Comparison of ENCODE assay signal across 12 cellular contexts in genomic region chr2:239942871-239943311, GRCh38.
"Had no signal": no experiment of that assay in that cellular context is flagged by ENCODE, and none has a peak within 500 bp of the region (broad histone marks: within the 10 kb centered on the region; RNA-seq: fewer than 3 reads in every experiment).

No MANE protein-coding gene starts in this region.

- ATAC-seq: activated naive CD4-positive, alpha-beta T cell treated with anti-CD3 and anti-CD28 coated beads, Interleukin-2, amount 50 U/mL, for 72 hours had no signal

- H3K9me3 ChIP-seq: esophagus muscularis mucosa had no signal

- H3K36me3 ChIP-seq: neural progenitor cell had no signal

- H3K4me2 ChIP-seq: neural progenitor cell had no signal

- H2AFZ ChIP-seq: neural progenitor cell, parathyroid adenoma had no signal

- H3K4me1 ChIP-seq: neural progenitor cell, parathyroid adenoma had no signal

- H3K4me3 Mint-ChIP-seq: activated CD4-positive, alpha-beta memory T cell treated with anti-CD3 and anti-CD28 coated beads, Interleukin-2, amount 10 ng/mL, durations not matched to agents 7 days and 5 days; mesothelial cell of epicardium; neural progenitor cell; type B pancreatic cell had no signal

- H3K9me3 Mint-ChIP-seq: activated CD4-positive, alpha-beta memory T cell treated with anti-CD3 and anti-CD28 coated beads, Interleukin-2, amount 10 ng/mL, durations not matched to agents 7 days and 5 days; activated naive CD4-positive, alpha-beta T cell treated with anti-CD3 and anti-CD28 coated beads, Interleukin-2, amount 50 U/mL, for 72 hours; mesothelial cell of epicardium; neural progenitor cell; type B pancreatic cell had no signal

- DNase-seq: activated CD4-positive, alpha-beta memory T cell treated with anti-CD3 and anti-CD28 coated beads, Interleukin-2, amount 10 ng/mL, durations not matched to agents 7 days and 5 days; activated CD8-positive, alpha-beta memory T cell treated with anti-CD3 and anti-CD28 coated beads, Interleukin-2, amount 50 U/mL, for 48 hours; SHP77 treated with DMSO at 0.1 percent for 48 hours; stimulated activated CD4-positive, alpha-beta T cell treated with anti-CD3 and anti-CD28 coated beads, Interleukin-2, amount 100 ng/mL, for 24 hours; stimulated activated naive CD4-positive, alpha-beta T cell treated with Interleukin-2 at 50 U/mL for 16 hours had no signal

- H3K27ac Mint-ChIP-seq: activated CD4-positive, alpha-beta memory T cell treated with anti-CD3 and anti-CD28 coated beads, Interleukin-2, amount 10 ng/mL, durations not matched to agents 7 days and 5 days; mesothelial cell of epicardium; neural progenitor cell; type B pancreatic cell had no signal

- H3K27me3 Mint-ChIP-seq: activated CD4-positive, alpha-beta memory T cell treated with anti-CD3 and anti-CD28 coated beads, Interleukin-2, amount 10 ng/mL, durations not matched to agents 7 days and 5 days; type B pancreatic cell had no signal

- H3K36me3 Mint-ChIP-seq: activated naive CD4-positive, alpha-beta T cell treated with anti-CD3 and anti-CD28 coated beads, Interleukin-2, amount 50 U/mL, for 72 hours; mesothelial cell of epicardium; neural progenitor cell had no signal

- FAIRE-seq: endometrium had no signal

- H3K27me3 ChIP-seq: esophagus muscularis mucosa, neural progenitor cell had no signal

- H3K79me2 ChIP-seq: parathyroid adenoma had no signal

- H3K4me3 ChIP-seq: esophagus muscularis mucosa, neural progenitor cell had no signal

- H3K27ac ChIP-seq: neural progenitor cell, parathyroid adenoma had no signal

- H3K9ac ChIP-seq: neural progenitor cell, parathyroid adenoma had no signal
